9 cellular contexts compared by ENCODE assay signal in the genomic region with DNA sequence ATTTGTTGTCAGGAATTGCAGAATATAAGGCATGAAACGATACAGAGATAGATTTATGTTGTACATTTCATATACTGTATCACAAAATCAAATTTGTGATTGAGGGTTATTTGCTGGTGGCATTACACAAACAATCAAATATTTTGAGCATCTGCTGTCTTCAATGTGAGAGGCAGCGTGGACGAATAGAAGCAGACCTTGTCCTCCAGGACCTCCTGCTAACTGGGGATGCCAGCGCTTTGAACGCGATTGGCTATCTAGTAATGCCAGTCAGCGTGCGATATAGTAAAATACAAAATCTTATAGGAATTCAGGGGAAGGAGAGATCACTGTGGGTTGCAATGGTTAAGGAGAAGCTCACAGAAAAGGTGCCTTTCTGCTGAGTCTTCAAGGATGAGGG. TPM values are rescaled to one million over a fixed set of nuclear protein-coding genes. Genes with fewer than 3 reads are reported as not detected.
DNase-seq lines count a peak whose midpoint lies in the region; ATAC-seq, FAIRE-seq and TF ChIP-seq lines count a peak whose summit lies in the region.
"Had no signal": no experiment of that assay in that cellular context is flagged by ENCODE, and none has a peak within 500 bp of the region (broad histone marks: within the 10 kb centered on the region; RNA-seq: fewer than 3 reads in every experiment).

No MANE protein-coding gene starts in this region.

- no peaks in the 10 kb centered on the region for H3K9me3 ChIP-seq in BE2C

- peak overlapping the region; percentile 95 for H3K4me3 ChIP-seq in BE2C (ENCODE audit: low read depth, low read length)
- no peak overlapping the region for H3K4me3 ChIP-seq in KMS-11 (IDR thresholded peaks at IDR 0.05; ENCODE audit: insufficient read depth, low read depth, low read length)
- H3K4me3 ChIP-seq in choroid plexus epithelial cell (ENCODE audit: low read depth, low read length), result peak overlapping the region; percentile 89

- H3K27me3 ChIP-seq in BE2C, result no peaks in the 10 kb centered on the region; the same call in 1 of the 2 replicates
- no peaks in the 10 kb centered on the region for H3K27me3 ChIP-seq in KMS-11 (ENCODE audit: insufficient read depth, low read depth)

- no peaks in the 10 kb centered on the region for H3K4me1 ChIP-seq in BE2C
- no peaks in the 10 kb centered on the region for H3K4me1 ChIP-seq in KMS-11 (ENCODE audit: low read depth, poor library complexity, severe bottlenecking)

- ATAC-seq in natural killer cell (no peak), HG02763 (IDR thresholded peaks at IDR 0.05; ENCODE audit: unreplicated experiment) (no peak)

- intact Hi-C loops in natural killer cell (cut with micrococcal nuclease), result loop anchor here (5.0 to 10.0 kb wide), 2 partner anchors 912 to 1020 kb away; a partner anchor contains a TSS

- H3K27me3 Mint-ChIP-seq in natural killer cell (ENCODE audit: low read depth in 2 of 2), result peaks cover 20 to 43% of the 10 kb centered on the region in 2 donors

- peak overlapping the region; percentile 86 to 90 for H3K27ac Mint-ChIP-seq in natural killer cell

- H3K79me2 ChIP-seq in KMS-11 (ENCODE audit: insufficient read depth, low read depth), result no peaks in the 10 kb centered on the region

- H3K36me3 Mint-ChIP-seq in natural killer cell, result no peaks in the 10 kb centered on the region

- no peak overlapping the region; the same call in 1 of the 2 replicates for H3K9ac ChIP-seq in KMS-11

- TF ChIP-seq CTCF in BE2C (IDR thresholded peaks at IDR 0.05; ENCODE audit: low read depth, low read length) (no peak), KMS-11 (conservative IDR thresholded peaks at IDR 0.05; ENCODE audit: low read depth, low read length) (no peak), choroid plexus epithelial cell (conservative IDR thresholded peaks at IDR 0.05; ENCODE audit: low read depth, low read length) (no peak), natural killer cell (IDR thresholded peaks at IDR 0.05) (no peak), D721Med (IDR thresholded peaks at IDR 0.05; ENCODE audit: insufficient read depth, missing control alignments) (no peak)

- H3K36me3 ChIP-seq in BE2C (peaks cover 5% of the 10 kb centered on the region), KMS-11 (ENCODE audit: insufficient read depth) (no peaks in the 10 kb centered on the region)

- peak overlapping the region; percentile 82 for H2AFZ ChIP-seq in KMS-11 (ENCODE audit: low read depth)

- FAIRE-seq in D721Med (lab: Jason Lieb, UNC), result no peak
- FAIRE-seq: islet of Langerhans had no signal

- peaks cover 15 to 25% of the 10 kb centered on the region in 2 donors for H3K4me1 Mint-ChIP-seq in natural killer cell

- no peaks in the 10 kb centered on the region for H4K20me1 ChIP-seq in KMS-11 (ENCODE audit: insufficient read depth)

- H3K4me3 Mint-ChIP-seq in natural killer cell, result peak overlapping the region; percentile 94

- H3K4me2 ChIP-seq in KMS-11, result peak overlapping the region; percentile 55

- DNase-seq in BE2C (no peak), choroid plexus epithelial cell (ENCODE audit: low read depth) (peak; percentile 24), natural killer cell (no peak), D721Med (ENCODE audit: insufficient read length, low spot score) (no peak), NCI-H774 (lab: John Stamatoyannopoulos, UW) (no peak), RPMI8226 (no peak)

- no peak overlapping the region for H3K27ac ChIP-seq in KMS-11

- no peaks in the 10 kb centered on the region for H3K9me3 Mint-ChIP-seq in natural killer cell

RNA-seq across cellular contexts. Expression of a gene that starts 0.6 kb away (rescaled TPM):
- polyA plus RNA-seq in BE2C (2012; ENCODE audit: insufficient read depth, insufficient read length, low read depth), result 60.3 TPM
- 10 to 100 TPM; 65.4 to 76.6 (median 72.0) TPM for total RNA-seq in natural killer cell
